ENCODE assay signal across 18 cellular contexts in genomic region chr17:83170571-83171260, GRCh38.
A peak's percentile ranks its signal among the peaks of the same experiment; 100 is the strongest.
DNase-seq lines count a peak whose midpoint lies in the region; ATAC-seq, FAIRE-seq and TF ChIP-seq lines count a peak whose summit lies in the region.
"Had no signal": no experiment of that assay in that cellular context is flagged by ENCODE, and none has a peak within 500 bp of the region (broad histone marks: within the 10 kb centered on the region; RNA-seq: fewer than 3 reads in every experiment).

No MANE protein-coding gene starts in this region.

- ATAC-seq in HCT116 (no peak), natural killer cell (no peak)
- ATAC-seq: CD8-positive, alpha-beta T cell had no signal

- H3K4me2 ChIP-seq in HCT116 (ENCODE audit: low read length) (no peak overlapping the region), neural progenitor cell (no peak overlapping the region)

- 77 to 84% methylated on average over 6 to 9 of the region's 9 CpGs for WGBS in endodermal cell (ENCODE audit: insufficient coverage in 1 of 2, insufficient read length in 1 of 2), 2 experiments

- H3K4me1 Mint-ChIP-seq in endodermal cell (peaks cover 12% of the 10 kb centered on the region), neural progenitor cell (peaks cover 17% of the 10 kb centered on the region), natural killer cell (peaks cover 0 to 4% of the 10 kb centered on the region in 2 donors)

- no peak for TF ChIP-seq RAD21 in HCT116 (IDR thresholded peaks at IDR 0.05; ENCODE audit: low read depth)

- DNase-seq in GM13977 (ENCODE audit: low spot score) (peak; percentile 65), HCT116 (ENCODE audit: low read depth, low spot score) (no peak), endodermal cell (peak; percentile 48), neural progenitor cell (ENCODE audit: low spot score) (no peak), frontal cortex (ENCODE audit: low spot score in 2 of 2) (no peak), natural killer cell (no peak), glomerular visceral epithelial cell (ENCODE audit: extremely low spot score) (no peak)
- DNase-seq: DMS79 treated with DMSO at 0.1 percent for 48 hours; MV-4-11; NCI-H1417 treated with DMSO at 0.1 percent for 48 hours; NCI-H2081; NCI-H526; NK-92 treated with Interleukin-12 subunit alpha and Interleukin-12 subunit beta, amount 100 ng/mL, for 24 hours had no signal

- no peak for FAIRE-seq in frontal cortex (lab: Jason Lieb, UNC)
- FAIRE-seq: D721Med, G401.6 had no signal

- no peaks in the 10 kb centered on the region for H4K20me1 ChIP-seq in HCT116 (ENCODE audit: insufficient read depth)
- no peaks in the 10 kb centered on the region for H4K20me1 ChIP-seq in neural progenitor cell (ENCODE audit: low read depth)

- no peaks in the 10 kb centered on the region for H3K36me3 Mint-ChIP-seq in endodermal cell (ENCODE audit: low read depth)
- no peaks in the 10 kb centered on the region for H3K36me3 Mint-ChIP-seq in neural progenitor cell
- H3K36me3 Mint-ChIP-seq in natural killer cell: no peaks in the 10 kb centered on the region
- H3K36me3 Mint-ChIP-seq: CD8-positive, alpha-beta T cell had no signal

- RAD21 ChIA-PET in HCT116 (lab: Charles Lee; ENCODE audit: low non-redundant PET in 1 of 2, low total read pairs in 2 of 2, uncharacterized antibody in 2 of 2, unreplicated experiment in 2 of 2): no interaction called here

- no peaks in the 10 kb centered on the region for H3F3A ChIP-seq in neural progenitor cell (ENCODE audit: low read depth)

- H3K9me2 ChIP-seq in HCT116 (ENCODE audit: insufficient read depth): no peaks in the 10 kb centered on the region

- TF ChIP-seq CTCF in GM13977 (IDR thresholded peaks at IDR 0.05; ENCODE audit: extremely low read depth, insufficient read depth, missing control alignments) (no peak), HCT116 (IDR thresholded peaks at IDR 0.05 in 2 of 3, conservative IDR thresholded peaks at IDR 0.05 in 1 of 3; ENCODE audit: borderline replicate concordance in 1 of 3, insufficient read depth in 1 of 3, low read depth in 2 of 3, low read length in 2 of 3) (no peak), endodermal cell (conservative IDR thresholded peaks at IDR 0.05) (no peak), neural progenitor cell (IDR thresholded peaks at IDR 0.05) (no peak), natural killer cell (IDR thresholded peaks at IDR 0.05) (no peak)

- H3K4me1 ChIP-seq in HCT116 (ENCODE audit: control insufficient read depth in 1 of 2, insufficient read depth in 2 of 2, low read length in 2 of 2) (peaks cover 0 to 8% of the 10 kb centered on the region in 2 experiments; a peak in 2 of 4 replicates), endodermal cell (ENCODE audit: control insufficient read depth, insufficient read depth, low read length) (peaks cover 4% of the 10 kb centered on the region), neural progenitor cell (peaks cover 17% of the 10 kb centered on the region)
- H3K4me1 ChIP-seq: BE2C, SJSA1 had no signal

- H3K9me3 Mint-ChIP-seq in endodermal cell: peaks cover 6% of the 10 kb centered on the region
- peaks cover 4% of the 10 kb centered on the region for H3K9me3 Mint-ChIP-seq in neural progenitor cell
- no peaks in the 10 kb centered on the region for H3K9me3 Mint-ChIP-seq in natural killer cell

- H3K27ac ChIP-seq in HCT116 (ENCODE audit: low read depth, low read length): no peak overlapping the region
- no peak overlapping the region for H3K27ac ChIP-seq in endodermal cell (ENCODE audit: low read depth, low read length)
- H3K27ac ChIP-seq in neural progenitor cell: no peak overlapping the region
- H3K27ac ChIP-seq: SJSA1 had no signal

- H3K79me2 ChIP-seq in HCT116 (ENCODE audit: insufficient read depth, low read length) (no peaks in the 10 kb centered on the region), neural progenitor cell (ENCODE audit: low read depth) (no peaks in the 10 kb centered on the region)

- no TSS peak for BruUV-seq in HCT116 (replicated peaks; lab: Mats Ljungman, UMichigan)

- H3K9ac ChIP-seq in HCT116 (ENCODE audit: low read length) (no peak overlapping the region), endodermal cell (ENCODE audit: extremely low read depth, low read length, poor library complexity, severe bottlenecking) (no peak overlapping the region), neural progenitor cell (no peak overlapping the region)

- no peak for TF ChIP-seq POLR2A in HCT116 (IDR thresholded peaks at IDR 0.05; ENCODE audit: borderline replicate concordance, extremely low read depth, insufficient read depth, insufficient read length)

- peak overlapping the region; percentile 35 for H3K27ac Mint-ChIP-seq in endodermal cell
- H3K27ac Mint-ChIP-seq in neural progenitor cell: peak overlapping the region; percentile 15
- H3K27ac Mint-ChIP-seq in natural killer cell: no peak overlapping the region
- H3K27ac Mint-ChIP-seq: CD8-positive, alpha-beta T cell had no signal

- intact Hi-C loops in HCT116 (cut with micrococcal nuclease): no loop called here
- intact Hi-C loops in natural killer cell (cut with micrococcal nuclease): no loop called here

- POLR2A ChIA-PET in HCT116 (lab: Charles Lee): no interaction called here

- H3K27me3 Mint-ChIP-seq in endodermal cell (ENCODE audit: insufficient read depth): peaks cover 4% of the 10 kb centered on the region
- peaks cover 4% of the 10 kb centered on the region for H3K27me3 Mint-ChIP-seq in neural progenitor cell (ENCODE audit: insufficient read depth, low read depth)
- peaks cover 10 to 14% of the 10 kb centered on the region in 2 donors for H3K27me3 Mint-ChIP-seq in natural killer cell (ENCODE audit: low read depth in 2 of 2)

- H3K9me3 ChIP-seq in HCT116 (ENCODE audit: control insufficient read depth in 1 of 2, insufficient read depth in 1 of 2, low read depth in 1 of 2, low read length in 2 of 2) (no peaks in the 10 kb centered on the region), endodermal cell (ENCODE audit: control insufficient read depth, low read length) (no peaks in the 10 kb centered on the region), neural progenitor cell (ENCODE audit: low read depth) (no peaks in the 10 kb centered on the region)
- H3K9me3 ChIP-seq: BE2C, SJSA1 had no signal

- H3K4me3 Mint-ChIP-seq in endodermal cell (no peak overlapping the region), neural progenitor cell (no peak overlapping the region), natural killer cell (no peak overlapping the region)
- H3K4me3 Mint-ChIP-seq: CD8-positive, alpha-beta T cell had no signal

- H3K4me3 ChIP-seq in HCT116 (replicated peaks in 1 of 2; ENCODE audit: low read depth in 1 of 2, low read length in 2 of 2) (no peak overlapping the region), endodermal cell (ENCODE audit: low read length) (no peak overlapping the region), neural progenitor cell (no peak overlapping the region)
- H3K4me3 ChIP-seq: SJSA1 had no signal

- H3K36me3 ChIP-seq in HCT116 (ENCODE audit: control insufficient read depth in 1 of 2, insufficient read depth in 2 of 2, low read length in 2 of 2) (no peaks in the 10 kb centered on the region), endodermal cell (ENCODE audit: control insufficient read depth, insufficient read depth, low read length) (no peaks in the 10 kb centered on the region), neural progenitor cell (no peaks in the 10 kb centered on the region)
- H3K36me3 ChIP-seq: BE2C, SJSA1 had no signal

- H2AFZ ChIP-seq in HCT116 (ENCODE audit: low read depth, low read length, poor library complexity, severe bottlenecking) (peak overlapping the region; percentile 99), neural progenitor cell (replicated peaks) (peak overlapping the region; percentile 48)

- in situ Hi-C loops in GM13977 (cut with MboI; ENCODE audit: low pct_unique_long_range_greater_than_20kb, low sequenced_read_pairs, unreplicated experiment): no loop called here

- no peaks in the 10 kb centered on the region for H3K27me3 ChIP-seq in HCT116 (ENCODE audit: insufficient read depth, low read length)
- no peaks in the 10 kb centered on the region for H3K27me3 ChIP-seq in endodermal cell (ENCODE audit: control insufficient read depth, insufficient read depth, low read length, poor library complexity, severe bottlenecking)
- no peaks in the 10 kb centered on the region for H3K27me3 ChIP-seq in neural progenitor cell
- H3K27me3 ChIP-seq: BE2C had no signal

- CTCF ChIA-PET in HCT116 (lab: Charles Lee): no interaction called here

TF ChIP-seq in HCT116, 20 proteins besides CTCF, POLR2A, EP300 and RAD21:
- TF ChIP-seq CEBPB (IDR thresholded peaks at IDR 0.05; ENCODE audit: low read depth) (no peak), EGR1 (IDR thresholded peaks at IDR 0.05; ENCODE audit: low read depth) (no peak), CBX3 (IDR thresholded peaks at IDR 0.05; ENCODE audit: low read depth) (no peak), FOSL1 (IDR thresholded peaks at IDR 0.05; ENCODE audit: low read depth) (no peak), ELF1 (IDR thresholded peaks at IDR 0.05; ENCODE audit: borderline replicate concordance, low read depth) (no peak), JUND (IDR thresholded peaks at IDR 0.05) (no peak)

Comparison
In these comparisons a context has a peak if more than half of its experiments do, and no peak if none do; other contexts are left out.
1. DNase-seq: peak in GM13977 (single experiment) and endodermal cell (single experiment); none in HCT116 (single experiment), neural progenitor cell (single experiment), frontal cortex (0 of 2), natural killer cell (single experiment) and glomerular visceral epithelial cell (single experiment).
2. H3K27ac Mint-ChIP-seq: peak in endodermal cell (single experiment) and neural progenitor cell (single experiment); none in natural killer cell (0 of 2).